In genomic region chr1:178506669-178507068, GRCh38 we compare ENCODE assay signal across 18 cellular contexts. TPM values are rescaled to one million over a fixed set of nuclear protein-coding genes. Genes with fewer than 3 reads are reported as not detected.
"Had no signal": no experiment of that assay in that cellular context is flagged by ENCODE, and none has a peak within 500 bp of the region (broad histone marks: within the 10 kb centered on the region; RNA-seq: fewer than 3 reads in every experiment).

No MANE protein-coding gene starts in this region.

- DNase-seq: activated CD4-positive, alpha-beta T cell treated with anti-CD3 and anti-CD28 coated beads, Interleukin-2, amount 50 U/mL, for 1 hour; activated CD4-positive, CD25-positive, alpha-beta regulatory T cell treated with anti-CD3 and anti-CD28 coated beads, Interleukin-2, amount 50 U/mL, for 72 hours; activated CD8-positive, alpha-beta memory T cell treated with anti-CD3 and anti-CD28 coated beads, Interleukin-2, amount 50 U/mL, for 4 hours; activated T-cell treated with anti-CD3 and anti-CD28 coated beads, Interleukin-2, amount 50 U/mL, for 4 hours; foreskin fibroblast; hippocampal formation; mammary epithelial cell; stimulated activated naive B cell treated with anti-CD40 and anti-IgM and Interleukin-4, amounts not matched to agents 10 μg/mL and 1 μg/mL and 100 μg/mL, for 72 hours; upper lobe of right lung had no signal

- H3K36me3 ChIP-seq: ascending aorta, breast epithelium, upper lobe of right lung had no signal

- H3K4me3 ChIP-seq: ascending aorta, breast epithelium, dorsolateral prefrontal cortex, upper lobe of right lung had no signal

- ATAC-seq: activated T-cell treated with anti-CD3 and anti-CD28 coated beads, Interleukin-2, amount 50 U/mL, for 4 hours; stimulated activated naive B cell treated with anti-CD40 and anti-IgM and Interleukin-4, amounts not matched to agents 10 μg/mL and 1 μg/mL and 100 μg/mL, for 72 hours; upper lobe of right lung had no signal

- H3K27ac ChIP-seq: ascending aorta, breast epithelium, dorsolateral prefrontal cortex, epithelial cell of prostate, upper lobe of right lung, VCaP had no signal

- H3K27me3 ChIP-seq: ascending aorta, dorsolateral prefrontal cortex, upper lobe of right lung had no signal

- H3K4me1 ChIP-seq: ascending aorta, breast epithelium, upper lobe of right lung had no signal

- H3K9me3 ChIP-seq: ascending aorta, breast epithelium, upper lobe of right lung had no signal

RNA-seq across cellular contexts. Expression of gene TEX35, which starts 6.2 kb away (rescaled TPM):
- total RNA-seq: activated T-cell treated with anti-CD3 and anti-CD28 coated beads, Interleukin-2, amount 50 U/mL, for 4 hours; ascending aorta; breast epithelium; chondrocyte; glomerular endothelial cell; mammary epithelial cell; renal cortical epithelial cell; upper lobe of right lung had no signal
- polyA plus RNA-seq: mammary epithelial cell had no signal

RNA-seq across cellular contexts. Expression of gene CLEC20A, which starts 9.9 kb away (rescaled TPM):
- total RNA-seq: activated T-cell treated with anti-CD3 and anti-CD28 coated beads, Interleukin-2, amount 50 U/mL, for 4 hours; ascending aorta; breast epithelium; chondrocyte; glomerular endothelial cell; mammary epithelial cell; renal cortical epithelial cell; upper lobe of right lung had no signal
- polyA plus RNA-seq: adipose tissue, mammary epithelial cell had no signal
